Comparison of ENCODE assay signal across 15 cellular contexts in the genomic region with DNA sequence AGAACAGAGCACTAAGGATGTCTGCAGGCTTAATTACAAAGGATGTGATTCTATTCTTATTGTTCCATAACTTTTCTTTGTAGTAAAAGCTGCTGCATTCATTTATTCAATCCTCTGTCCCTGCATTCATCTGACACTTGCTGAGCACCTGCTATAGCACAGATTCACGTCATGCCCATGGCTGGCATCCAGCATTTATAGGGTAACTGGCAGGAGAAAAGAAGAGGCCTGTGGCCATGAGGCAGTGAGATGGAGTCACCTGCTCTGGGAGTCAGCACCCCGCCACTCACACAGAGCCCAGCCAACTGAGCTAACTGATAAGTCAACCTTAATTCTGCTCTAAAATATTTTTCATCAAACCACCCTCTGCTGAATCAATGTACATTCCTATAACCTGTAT. TPM values are rescaled to one million over a fixed set of nuclear protein-coding genes. Genes with fewer than 3 reads are reported as not detected.
A peak's percentile ranks its signal among the peaks of the same experiment; 100 is the strongest.
DNase-seq lines count a peak whose midpoint lies in the region; ATAC-seq and TF ChIP-seq lines count a peak whose summit lies in the region.
"Had no signal": no experiment of that assay in that cellular context is flagged by ENCODE, and none has a peak within 500 bp of the region (broad histone marks: within the 10 kb centered on the region; RNA-seq: fewer than 3 reads in every experiment).

No MANE protein-coding gene starts in this region.

- H3K79me2 ChIP-seq in mammary epithelial cell (ENCODE audit: insufficient read depth, low read length), result no peaks in the 10 kb centered on the region
- no peaks in the 10 kb centered on the region for H3K79me2 ChIP-seq in mesendoderm (ENCODE audit: control insufficient read depth, insufficient read depth, low read length)

- H3K36me3 ChIP-seq in mammary epithelial cell (ENCODE audit: insufficient read depth, low read length) (no peaks in the 10 kb centered on the region), mesendoderm (ENCODE audit: control insufficient read depth, insufficient read depth, low read length) (no peaks in the 10 kb centered on the region), tibial nerve (no peaks in the 10 kb centered on the region)
- H3K36me3 ChIP-seq: ascending aorta, HAP-1 had no signal

- 64% methylated on average over 2 of the region's 2 CpGs for WGBS in mammary epithelial cell (ENCODE audit: low coverage, missing lambda C conversion rate)
- WGBS in mesendoderm (ENCODE audit: extremely low coverage, insufficient coverage, low lambda C conversion rate), result no CpG with 5 or more reads among the region's 2 CpGs
- 64 to 65% methylated on average over 2 of the region's 2 CpGs for WGBS in tibial nerve, 2 donors

- BruUV-seq in mammary epithelial cell (replicated peaks; lab: Mats Ljungman, UMichigan), result no TSS peak

- DNase-seq in DMS153 (lab: John Stamatoyannopoulos, UW), result peak; percentile 14
- no peak for DNase-seq in DMS153 treated with DMSO at 0.1 percent for 48 hours (lab: John Stamatoyannopoulos, UW; ENCODE audit: unreplicated experiment)
- DNase-seq in mammary epithelial cell, result no peak
- DNase-seq in mesendoderm, result no peak
- no peak for DNase-seq in tibial nerve (ENCODE audit: low spot score in 2 of 2)
- DNase-seq: activated CD4-positive, alpha-beta T cell treated with anti-CD3 and anti-CD28 coated beads, Interleukin-2, amount 50 U/mL, for 1 hour; NCI-H510A; stimulated activated naive CD8-positive, alpha-beta T cell treated with anti-CD3 and anti-CD28 coated beads, Interleukin-15, amount 100 ng/mL, for 72 hours had no signal

- no peak overlapping the region for H2AK5ac ChIP-seq in mesendoderm (ENCODE audit: low read length)

- no peak overlapping the region for H4K5ac ChIP-seq in mesendoderm (ENCODE audit: low read length)

- H3K56ac ChIP-seq in mesendoderm (ENCODE audit: low read length), result no peak overlapping the region

- H3K9ac ChIP-seq in mammary epithelial cell (ENCODE audit: insufficient read depth, low read length) (no peak overlapping the region), mesendoderm (ENCODE audit: low read length) (no peak overlapping the region)

- dilution Hi-C loops in mammary epithelial cell (cut with HindIII; ENCODE audit: low sequenced_read_pairs), result no loop called here

- H3K4me1 ChIP-seq in mammary epithelial cell (ENCODE audit: insufficient read depth, low read length), result peaks cover 24% of the 10 kb centered on the region
- peaks cover 10% of the 10 kb centered on the region for H3K4me1 ChIP-seq in mesendoderm (ENCODE audit: control insufficient read depth, low read depth, low read length)
- H3K4me1 ChIP-seq in tibial nerve, result peaks cover 0 to 18% (median 0%) of the 10 kb centered on the region in 4 donors

- H3K27me3 ChIP-seq in mammary epithelial cell (ENCODE audit: insufficient read depth, low read length) (no peaks in the 10 kb centered on the region), mesendoderm (ENCODE audit: insufficient read depth, low read length, poor library complexity) (no peaks in the 10 kb centered on the region), tibial nerve (no peaks in the 10 kb centered on the region)
- H3K27me3 ChIP-seq: ascending aorta had no signal

- no peak for ATAC-seq in HG03045 (IDR thresholded peaks at IDR 0.05; ENCODE audit: unreplicated experiment)
- ATAC-seq in HG03097 (IDR thresholded peaks at IDR 0.05; ENCODE audit: low FRiP score, unreplicated experiment), result no peak
- no peak for ATAC-seq in GM21515 (IDR thresholded peaks at IDR 0.05; ENCODE audit: unreplicated experiment)
- ATAC-seq: activated T-helper 17 cell treated with anti-CD3 and anti-CD28 coated beads, Interleukin-2, amount 50 U/mL, for 72 hours; stimulated activated naive CD8-positive, alpha-beta T cell treated with anti-CD3 and anti-CD28 coated beads, Interleukin-15, amount 100 ng/mL, for 72 hours had no signal

- H3K23ac ChIP-seq in mesendoderm (ENCODE audit: low read length), result no peak overlapping the region

- no peaks in the 10 kb centered on the region for H3K9me3 ChIP-seq in mammary epithelial cell (replicated peaks; ENCODE audit: insufficient read depth, low read length)
- H3K9me3 ChIP-seq in tibial nerve, result no peaks in the 10 kb centered on the region
- H3K9me3 ChIP-seq: ascending aorta, HAP-1 had no signal

- no peak overlapping the region for H4K8ac ChIP-seq in mesendoderm (ENCODE audit: low read depth, low read length)

- H3K18ac ChIP-seq in mesendoderm (ENCODE audit: low read length), result no peak overlapping the region

- CTCF ChIA-PET in mammary epithelial cell (lab: Charles Lee; ENCODE audit: low non-redundant PET), result no interaction called here

- H4K20me1 ChIP-seq in mammary epithelial cell (ENCODE audit: insufficient read depth, low read length), result no peaks in the 10 kb centered on the region

- no peak overlapping the region for H2AFZ ChIP-seq in mammary epithelial cell (ENCODE audit: low read depth, low read length)

- H2BK120ac ChIP-seq in mesendoderm (ENCODE audit: low read depth, low read length), result no peak overlapping the region

- in situ Hi-C loops in mammary epithelial cell (cut with MboI; ENCODE audit: low sequenced_read_pairs in 2 of 2), result no loop called here

- no peak overlapping the region for H2BK15ac ChIP-seq in mesendoderm (replicated peaks; ENCODE audit: low read depth)

- no peak overlapping the region for H2BK5ac ChIP-seq in mesendoderm (ENCODE audit: low read length)

- H3K79me1 ChIP-seq in mesendoderm (ENCODE audit: low read length), result no peaks in the 10 kb centered on the region

- no peak for TF ChIP-seq EP300 in tibial nerve (IDR thresholded peaks at IDR 0.05)

- H3K27ac ChIP-seq in mammary epithelial cell (ENCODE audit: insufficient read depth, low read depth, low read length) (peak overlapping the region; percentile 16), mesendoderm (ENCODE audit: low read depth, low read length) (peak overlapping the region; percentile 63), tibial nerve (peak overlapping the region in 3 of 4 donors; percentile 5 to 81 (median 70))

- no peak overlapping the region for H3K4ac ChIP-seq in mesendoderm (ENCODE audit: low read depth, low read length)

- TF ChIP-seq POLR2A in tibial nerve (IDR thresholded peaks at IDR 0.05), result no peak

- TF ChIP-seq CTCF in mammary epithelial cell (conservative IDR thresholded peaks at IDR 0.05 in 1 of 2, IDR thresholded peaks at IDR 0.05 in 1 of 2; ENCODE audit: extremely low read depth in 1 of 2, insufficient read depth in 1 of 2, low read depth in 1 of 2, low read length in 2 of 2), result no peak
- no peak for TF ChIP-seq CTCF in tibial nerve (IDR thresholded peaks at IDR 0.05)

- H3K4me2 ChIP-seq in mammary epithelial cell (ENCODE audit: insufficient read depth, low read depth, low read length), result no peak overlapping the region
- H3K4me2 ChIP-seq in mesendoderm (ENCODE audit: low read length), result no peak overlapping the region

- H3K4me3 ChIP-seq in mammary epithelial cell (replicated peaks in 1 of 3; ENCODE audit: insufficient read depth in 1 of 3, low read depth in 2 of 3, low read length in 3 of 3) (no peak overlapping the region), mesendoderm (ENCODE audit: low read length) (no peak overlapping the region), tibial nerve (no peak overlapping the region)
- H3K4me3 ChIP-seq: ascending aorta, HAP-1, skin epidermis had no signal

- intact Hi-C loops in mammary epithelial cell (cut with micrococcal nuclease), result loop anchor here (1.0 kb wide), 1 partner anchor 22 kb away; no protein-coding TSS in a partner anchor

RNA-seq across cellular contexts. Expression of a gene that starts 18.3 kb away (rescaled TPM):
- total RNA-seq in mammary epithelial cell (100 to 1,000 TPM in 1 of 2 donors, 10 to 100 TPM in 1; 96.7 to 276 TPM), tibial nerve (10 to 100 TPM; 31.8 to 58.6 (median 40.2) TPM)
- 84.4 TPM for polyA plus RNA-seq in mammary epithelial cell
- 192 TPM for polyA minus RNA-seq in mammary epithelial cell
- polyA plus RNA-seq in mesendoderm (2013, experiment 1 of 2), result 32.7 TPM
- polyA plus RNA-seq in mesendoderm (2013, experiment 2 of 2), result 32.9 TPM

Comparison
In these comparisons a context has a peak if more than half of its experiments do, and no peak if none do; other contexts are left out.
1. H3K27ac ChIP-seq: peak in every context shown above with its lines; median percentile 70 in tibial nerve; 63 in mesendoderm; 16 in mammary epithelial cell.